8 cellular contexts compared by ENCODE assay signal in the genomic region with DNA sequence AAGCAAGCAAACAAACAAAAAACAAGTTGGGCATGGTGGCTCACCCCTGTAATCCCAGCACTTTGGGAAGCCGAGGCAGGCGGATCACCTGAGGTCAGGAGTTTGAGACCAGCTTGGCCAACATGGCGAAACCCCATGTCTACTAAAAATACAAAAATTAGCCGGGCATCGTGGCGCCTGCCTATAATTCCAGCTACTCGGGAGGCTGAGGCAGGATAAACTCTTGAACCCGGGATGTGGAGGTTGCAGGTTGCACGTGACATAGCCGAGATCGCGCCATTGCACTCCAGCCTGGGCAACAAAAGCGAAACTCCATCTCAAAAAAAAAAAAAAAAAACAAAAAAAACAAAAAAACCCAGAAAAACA. TPM values are rescaled to one million over a fixed set of nuclear protein-coding genes. Genes with fewer than 3 reads are reported as not detected.
DNase-seq lines count a peak whose midpoint lies in the region; ATAC-seq and TF ChIP-seq lines count a peak whose summit lies in the region.
"Not testable (repeated sequence)": the region's sequence is repeated elsewhere in the genome, so short reads cannot be mapped to it uniquely, and the experiment has no call there.

No MANE protein-coding gene starts in this region.

- not testable (repeated sequence) for H4K20me1 ChIP-seq in SK-N-SH (ENCODE audit: insufficient read depth)

- peak overlapping the region; percentile 84 to 92 for H3K4me3 Mint-ChIP-seq in CD14-positive monocyte
- H3K4me3 Mint-ChIP-seq in activated naive CD8-positive, alpha-beta T cell treated with anti-CD3 and anti-CD28 coated beads, Interleukin-2, amount 10 ng/mL, durations not matched to agents 7 days and 5 days = peak overlapping the region; percentile 83
- peak overlapping the region; percentile 82 to 94 (median 90) for H3K4me3 Mint-ChIP-seq in naive B cell

- H3K4me1 Mint-ChIP-seq in CD14-positive monocyte (peaks cover 19% of the 10 kb centered on the region), naive B cell (peaks cover 22 to 39% (median 22%) of the 10 kb centered on the region in 3 donors)
- peaks cover 24% of the 10 kb centered on the region for H3K4me1 Mint-ChIP-seq in activated naive CD8-positive, alpha-beta T cell treated with anti-CD3 and anti-CD28 coated beads, Interleukin-2, amount 10 ng/mL, durations not matched to agents 7 days and 5 days

- H3K27ac Mint-ChIP-seq in CD14-positive monocyte (peak overlapping the region in 6 of 7 donors; percentile 53 to 83 (median 73)), naive B cell (peak overlapping the region; percentile 69 to 90 (median 80))
- peak overlapping the region; percentile 84 for H3K27ac Mint-ChIP-seq in activated naive CD8-positive, alpha-beta T cell treated with anti-CD3 and anti-CD28 coated beads, Interleukin-2, amount 10 ng/mL, durations not matched to agents 7 days and 5 days

- WGBS in SK-N-SH (ENCODE audit: low lambda C conversion rate) = 15% methylated on average over 13 of the region's 13 CpGs

- H3K36me3 Mint-ChIP-seq in CD14-positive monocyte (peaks cover 4 to 11% of the 10 kb centered on the region in 2 donors), naive B cell (peaks cover 0 to 12% of the 10 kb centered on the region in 2 donors)
- H3K36me3 Mint-ChIP-seq in activated naive CD8-positive, alpha-beta T cell treated with anti-CD3 and anti-CD28 coated beads, Interleukin-2, amount 10 ng/mL, durations not matched to agents 7 days and 5 days = peaks cover 24% of the 10 kb centered on the region

- DNase-seq in CD14-positive monocyte (ENCODE audit: low spot score); SK-N-SH; fibroblast of pulmonary artery (ENCODE audit: low read depth); naive B cell: not testable (repeated sequence)
- peak; percentile 40 for DNase-seq in activated naive CD8-positive, alpha-beta T cell treated with anti-CD3 and anti-CD28 coated beads, Interleukin-2, amount 10 ng/mL, durations not matched to agents 7 days and 5 days
- DNase-seq in stimulated activated naive CD4-positive, alpha-beta T cell treated with Interleukin-2 at 50 U/mL for 16 hours (lab: John Stamatoyannopoulos, UW) = peak; percentile 1

- peak overlapping the region; percentile 93 for H3K4me2 ChIP-seq in SK-N-SH

- H3K27me3 Mint-ChIP-seq in CD14-positive monocyte (ENCODE audit: low read depth in 3 of 3); activated naive CD8-positive, alpha-beta T cell treated with anti-CD3 and anti-CD28 coated beads, Interleukin-2, amount 10 ng/mL, durations not matched to agents 7 days and 5 days; naive B cell: not testable (repeated sequence)

- H3K4me3 ChIP-seq in HUES6 (ENCODE audit: low read depth, low read length) (peak overlapping the region; percentile 92), SK-N-SH (ENCODE audit: low read depth in 2 of 2, low read length in 1 of 2) (peak overlapping the region; percentile 65 to 94), fibroblast of pulmonary artery (replicated peaks; ENCODE audit: low read depth, low read length) (peak overlapping the region; percentile 68)

- H3K9me3 Mint-ChIP-seq in CD14-positive monocyte; activated naive CD8-positive, alpha-beta T cell treated with anti-CD3 and anti-CD28 coated beads, Interleukin-2, amount 10 ng/mL, durations not matched to agents 7 days and 5 days; naive B cell: not testable (repeated sequence)

- not testable (repeated sequence) for H3K9ac ChIP-seq in HUES6 (ENCODE audit: low read length)
- H3K9ac ChIP-seq in SK-N-SH = peak overlapping the region; percentile 88

- intact Hi-C loops in CD14-positive monocyte (cut with micrococcal nuclease) = not testable (repeated sequence)

- not testable (repeated sequence) for H3K9me2 ChIP-seq in SK-N-SH

- H3K79me2 ChIP-seq in SK-N-SH (ENCODE audit: insufficient read depth) = peaks cover 47% of the 10 kb centered on the region

- ATAC-seq in GM21529 (IDR thresholded peaks at IDR 0.05; ENCODE audit: unreplicated experiment) = peak; percentile 29
- ATAC-seq in activated naive CD8-positive, alpha-beta T cell treated with anti-CD3 and anti-CD28 coated beads, Interleukin-2, amount 10 ng/mL, durations not matched to agents 7 days and 5 days (ENCODE audit: low read depth) = peak; percentile 15
- peak in 1 of 2 donors; percentile 15 for ATAC-seq in naive B cell (ENCODE audit: low read depth in 2 of 2)

- TF ChIP-seq CTCF in CD14-positive monocyte (IDR thresholded peaks at IDR 0.05); SK-N-SH (IDR thresholded peaks at IDR 0.05); fibroblast of pulmonary artery (IDR thresholded peaks at IDR 0.05; ENCODE audit: low read length, missing control alignments): not testable (repeated sequence)

- POLR2A ChIA-PET in SK-N-SH (lab: Yijun Ruan, JAX) = not testable (repeated sequence)
- POLR2A ChIA-PET in activated naive CD8-positive, alpha-beta T cell treated with anti-CD3 and anti-CD28 coated beads, Interleukin-2, amount 10 ng/mL, durations not matched to agents 7 days and 5 days (lab: Charles Lee) = interaction anchor here (0.6 to 1.2 kb wide), 9 partner anchors 9 to 538 kb away, joined by 3 to 6 read pairs (median 4); no protein-coding TSS in a partner anchor

- not testable (repeated sequence) for H3K27ac ChIP-seq in HUES6 (ENCODE audit: low read depth, low read length)
- H3K27ac ChIP-seq in SK-N-SH (ENCODE audit: low read depth in 2 of 2, low read length in 1 of 2) = peak overlapping the region; percentile 85 to 93

- H3K4me1 ChIP-seq in HUES6 (ENCODE audit: control insufficient read depth, insufficient read depth, low read length) (peaks cover 13% of the 10 kb centered on the region), SK-N-SH (ENCODE audit: control insufficient read depth in 1 of 2, insufficient read depth in 2 of 2, low read depth in 1 of 2, low read length in 1 of 2) (peaks cover 10 to 13% of the 10 kb centered on the region in 2 experiments; a peak in 3 of 4 replicates)

- not testable (repeated sequence) for TF ChIP-seq EP300 in SK-N-SH (IDR thresholded peaks at IDR 0.05; ENCODE audit: borderline replicate concordance in 1 of 2, low read depth in 1 of 2, low read length in 1 of 2)

- H3K27me3 ChIP-seq in HUES6 (ENCODE audit: control insufficient read depth, insufficient read depth, low read length); SK-N-SH (ENCODE audit: insufficient read depth): not testable (repeated sequence)

- H3K36me3 ChIP-seq in HUES6 (ENCODE audit: control insufficient read depth, insufficient read depth, low read length) = peaks cover 34% of the 10 kb centered on the region
- peaks cover 7 to 21% of the 10 kb centered on the region in 2 experiments for H3K36me3 ChIP-seq in SK-N-SH (replicated peaks in 1 of 2; ENCODE audit: control insufficient read depth in 1 of 2, insufficient read depth in 2 of 2, low read length in 1 of 2)

- H2AFZ ChIP-seq in SK-N-SH (ENCODE audit: low read depth) = peak overlapping the region; percentile 100

- not testable (repeated sequence) for TF ChIP-seq RAD21 in SK-N-SH (IDR thresholded peaks at IDR 0.05; ENCODE audit: low read length)

- CTCF ChIA-PET in SK-N-SH (lab: Yijun Ruan, JAX) = interaction anchor here (0.5 to 1.0 kb wide), 3 partner anchors 351 to 620 kb away, joined by 3 read pairs; no protein-coding TSS in a partner anchor

- peaks cover 18% of the 10 kb centered on the region for H3F3A ChIP-seq in SK-N-SH (replicated peaks; ENCODE audit: insufficient read depth)

- H3K9me3 ChIP-seq in HUES6 (ENCODE audit: control insufficient read depth, insufficient read depth, low read depth, low read length); SK-N-SH: not testable (repeated sequence)

TF ChIP-seq in SK-N-SH, 30 proteins besides CTCF, POLR2A, EP300 and RAD21:
- TF ChIP-seq, protein P1, sequence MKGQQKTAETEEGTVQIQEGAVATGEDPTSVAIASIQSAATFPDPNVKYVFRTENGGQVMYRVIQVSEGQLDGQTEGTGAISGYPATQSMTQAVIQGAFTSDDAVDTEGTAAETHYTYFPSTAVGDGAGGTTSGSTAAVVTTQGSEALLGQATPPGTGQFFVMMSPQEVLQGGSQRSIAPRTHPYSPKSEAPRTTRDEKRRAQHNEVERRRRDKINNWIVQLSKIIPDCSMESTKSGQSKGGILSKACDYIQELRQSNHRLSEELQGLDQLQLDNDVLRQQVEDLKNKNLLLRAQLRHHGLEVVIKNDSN (IDR thresholded peaks at IDR 0.05; ENCODE audit: borderline replicate concordance, low read depth) = peak; percentile 14; the same call in 1 of the 2 replicates
- TF ChIP-seq YY1 (IDR thresholded peaks at IDR 0.05; ENCODE audit: low read depth) = 0 out of 2 replicates have a peak, but pooled peaks have one; percentile 20

RNA-seq across cellular contexts. Expression of a gene that starts 0.6 kb away (rescaled TPM):
- 10 to 100 TPM; 20.8 to 21.6 TPM for polyA plus RNA-seq in CD14-positive monocyte
- polyA plus RNA-seq in SK-N-SH (2012; rRNA removed) = 108 and 128 TPM in 2 replicates
- 122 and 133 TPM in 2 replicates for polyA plus RNA-seq in SK-N-SH (2012; cell fraction: cytosol; rRNA removed)
- 126 and 149 TPM in 2 replicates for polyA plus RNA-seq in SK-N-SH (2012; cell fraction: nucleus; rRNA removed)
- total RNA-seq in activated naive CD8-positive, alpha-beta T cell treated with anti-CD3 and anti-CD28 coated beads, Interleukin-2, amount 10 ng/mL, durations not matched to agents 7 days and 5 days = 100 to 1,000 TPM; 117 to 120 TPM
- polyA plus RNA-seq in naive B cell (ENCODE audit: low read depth in 6 of 6) = 100 to 1,000 TPM; 103 to 161 (median 141) TPM
